ENCODE assay signal across 26 cellular contexts in genomic region chr12:115750340-115750739, GRCh38.
"Had no signal": no experiment of that assay in that cellular context is flagged by ENCODE, and none has a peak within 500 bp of the region (broad histone marks: within the 10 kb centered on the region; RNA-seq: fewer than 3 reads in every experiment).

No MANE protein-coding gene starts in this region.

- DNase-seq: heart left ventricle; hypothalamus; immature natural killer cell; kidney; left ventricle myocardium inferior; mesendoderm; midbrain; naive B cell; natural killer cell; ovary; retina; right cardiac atrium; stimulated activated CD4-positive, alpha-beta T cell treated with anti-CD3 and anti-CD28 coated beads, Interleukin-12 subunit alpha, Interleukin-12 subunit beta, amount 100 ng/mL, for 4 hours; stimulated activated CD4-positive, alpha-beta T cell treated with anti-CD3 and anti-CD28 coated beads, Interleukin-15, amount 100 ng/mL, for 24 hours; stimulated activated CD4-positive, alpha-beta T cell treated with anti-CD3 and anti-CD28 coated beads, Interleukin-2, amount 100 ng/mL, for 24 hours; stimulated activated CD4-positive, alpha-beta T cell treated with anti-CD3 and anti-CD28 coated beads, Interleukin-4, amount 100 ng/mL, for 1 hour; stimulated activated naive B cell treated with anti-CD40 and anti-IgM and Interleukin-4, amounts not matched to agents 10 μg/mL and 1 μg/mL and 100 μg/mL, for 72 hours; stimulated activated naive CD8-positive, alpha-beta T cell treated with anti-CD3 and anti-CD28 coated beads, Interleukin-15, Interleukin-2, amounts not matched to agents 100 U/mL and 50 U/mL, for 24 hours; stomach; tibial artery; trophoblast cell; upper lobe of right lung had no signal

- H3K4me3 ChIP-seq: heart left ventricle, left ventricle myocardium inferior, lung, ovary, skin epidermis, stomach, thoracic aorta, tibial artery, upper lobe of right lung had no signal

- ATAC-seq: heart left ventricle; natural killer cell; right cardiac atrium; sciatic nerve; stimulated activated naive B cell treated with anti-CD40 and anti-IgM and Interleukin-4, amounts not matched to agents 10 μg/mL and 1 μg/mL and 100 μg/mL, for 72 hours; stimulated activated naive CD8-positive, alpha-beta T cell treated with anti-CD3 and anti-CD28 coated beads, Interleukin-15, Interleukin-2, amounts not matched to agents 100 U/mL and 50 U/mL, for 24 hours; upper lobe of right lung had no signal

- H3K27me3 ChIP-seq: ovary had no signal

- H3K9me3 ChIP-seq: heart left ventricle, left ventricle myocardium inferior, ovary, stomach, thoracic aorta, tibial artery, upper lobe of right lung had no signal

- H3K27ac ChIP-seq: heart left ventricle, left ventricle myocardium inferior, ovary, skin epidermis, stomach, thoracic aorta, tibial artery, upper lobe of right lung had no signal

- H3K4me1 ChIP-seq: tibial artery had no signal

- H3K36me3 ChIP-seq: heart left ventricle, left ventricle myocardium inferior, ovary, stomach, thoracic aorta, tibial artery, upper lobe of right lung had no signal
